Comparison of ENCODE assay signal across 16 cellular contexts in the genomic region with DNA sequence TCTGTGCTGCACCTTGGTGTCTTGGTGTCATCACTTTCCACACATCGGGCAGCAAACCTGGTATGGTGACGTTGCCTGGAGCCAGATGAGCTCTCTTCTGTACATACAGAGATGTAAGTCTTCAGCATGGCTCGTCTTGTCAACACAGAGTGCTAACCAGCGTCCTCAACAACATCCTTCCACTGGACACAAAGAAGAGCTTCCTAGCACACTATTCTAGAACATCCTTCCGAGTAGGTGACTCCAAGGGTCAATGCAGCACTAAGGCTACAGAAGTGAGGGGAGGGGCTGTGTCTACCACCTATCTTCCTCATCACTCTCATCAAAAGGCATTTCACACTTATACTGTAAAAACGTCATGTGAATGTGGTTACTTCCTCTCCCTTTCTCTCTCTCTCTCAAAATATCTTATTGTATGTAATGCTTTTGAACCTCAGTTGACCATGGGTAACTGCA.
DNase-seq lines count a peak whose midpoint lies in the region; ATAC-seq lines count a peak whose summit lies in the region.
"Had no signal": no experiment of that assay in that cellular context is flagged by ENCODE, and none has a peak within 500 bp of the region (broad histone marks: within the 10 kb centered on the region; RNA-seq: fewer than 3 reads in every experiment).

No MANE protein-coding gene starts in this region.

- peaks cover 7% of the 10 kb centered on the region for H3K27me3 Mint-ChIP-seq in activated CD8-positive, alpha-beta memory T cell treated with anti-CD3 and anti-CD28 coated beads, Interleukin-2, amount 10 ng/mL, durations not matched to agents 7 days and 5 days
- peaks cover 1% of the 10 kb centered on the region for H3K27me3 Mint-ChIP-seq in dendritic cell treated with granulocyte-macrophage colony-stimulating factor and Interleukin-4, amounts not matched to agents 40 ng/mL and 50 ng/mL, for 4 days
- peaks cover 15% of the 10 kb centered on the region for H3K27me3 Mint-ChIP-seq in activated T-helper 2 cell treated with anti-CD3 and anti-CD28 coated beads, Interferon-gamma antibody, Interleukin-2, Interleukin-4, amounts not matched to agents 10 μg/mL and 5 μg/mL and 100 μg/mL, durations not matched to agents 14 hours and 24 hours and 36 hours (ENCODE audit: low read depth)
- H3K27me3 Mint-ChIP-seq in activated CD4-positive, alpha-beta T cell treated with anti-CD3 and anti-CD28 coated beads, Interleukin-2, amount 10 ng/mL, durations not matched to agents 24 days and 14 days = peaks cover 11% of the 10 kb centered on the region

- peak; percentile 49 for DNase-seq in activated CD8-positive, alpha-beta memory T cell treated with anti-CD3 and anti-CD28 coated beads, Interleukin-2, amount 10 ng/mL, durations not matched to agents 7 days and 5 days
- no peak for DNase-seq in activated CD8-positive, alpha-beta memory T cell treated with anti-CD3 and anti-CD28 coated beads for 24 hours
- DNase-seq in NCI-H460 (ENCODE audit: extremely low read depth, low read depth) = peak; percentile 93
- no peak for DNase-seq in stimulated activated effector memory CD8-positive, alpha-beta T cell treated with anti-CD3 and anti-CD28 coated beads, Interleukin-12 subunit alpha, Interleukin-12 subunit beta, amount 100 ng/mL, for 72 hours (ENCODE audit: low spot score in 2 of 2)
- no peak for DNase-seq in COLO668 (lab: John Stamatoyannopoulos, UW; ENCODE audit: unreplicated experiment)
- DNase-seq in activated T-helper 2 cell treated with anti-CD3 and anti-CD28 coated beads, Interferon-gamma antibody, Interleukin-2, Interleukin-4, amounts not matched to agents 10 μg/mL and 5 μg/mL and 100 μg/mL, durations not matched to agents 14 hours and 24 hours and 36 hours (ENCODE audit: low spot score) = no peak
- DNase-seq in activated CD4-positive, alpha-beta T cell treated with anti-CD3 and anti-CD28 coated beads, Interleukin-2, amount 10 ng/mL, durations not matched to agents 24 days and 14 days = no peak
- DNase-seq: 8988T, Caco-2, NCI-H1105, NCI-H1694 treated with DMSO at 0.1 percent for 48 hours, NCI-H748 treated with DMSO at 0.1 percent for 48 hours, Peyer's patch, SHP77 treated with DMSO at 0.1 percent for 48 hours had no signal

- peak; percentile 39 for ATAC-seq in activated CD8-positive, alpha-beta memory T cell treated with anti-CD3 and anti-CD28 coated beads, Interleukin-2, amount 10 ng/mL, durations not matched to agents 7 days and 5 days
- ATAC-seq in stimulated activated effector memory CD8-positive, alpha-beta T cell treated with anti-CD3 and anti-CD28 coated beads, Interleukin-12 subunit alpha, Interleukin-12 subunit beta, amount 100 ng/mL, for 72 hours = peak; percentile 28
- ATAC-seq: K562 had no signal

- no peaks in the 10 kb centered on the region for H3K9me3 Mint-ChIP-seq in activated CD8-positive, alpha-beta memory T cell treated with anti-CD3 and anti-CD28 coated beads, Interleukin-2, amount 10 ng/mL, durations not matched to agents 7 days and 5 days (ENCODE audit: low read depth)
- H3K9me3 Mint-ChIP-seq in dendritic cell treated with granulocyte-macrophage colony-stimulating factor and Interleukin-4, amounts not matched to agents 40 ng/mL and 50 ng/mL, for 4 days = peaks cover 22% of the 10 kb centered on the region
- no peaks in the 10 kb centered on the region for H3K9me3 Mint-ChIP-seq in stimulated activated effector memory CD8-positive, alpha-beta T cell treated with anti-CD3 and anti-CD28 coated beads, Interleukin-12 subunit alpha, Interleukin-12 subunit beta, amount 100 ng/mL, for 72 hours
- no peaks in the 10 kb centered on the region for H3K9me3 Mint-ChIP-seq in activated T-helper 2 cell treated with anti-CD3 and anti-CD28 coated beads, Interferon-gamma antibody, Interleukin-2, Interleukin-4, amounts not matched to agents 10 μg/mL and 5 μg/mL and 100 μg/mL, durations not matched to agents 14 hours and 24 hours and 36 hours
- H3K9me3 Mint-ChIP-seq in activated CD4-positive, alpha-beta T cell treated with anti-CD3 and anti-CD28 coated beads, Interleukin-2, amount 10 ng/mL, durations not matched to agents 24 days and 14 days = no peaks in the 10 kb centered on the region

- H3K36me3 Mint-ChIP-seq in activated CD8-positive, alpha-beta memory T cell treated with anti-CD3 and anti-CD28 coated beads, Interleukin-2, amount 10 ng/mL, durations not matched to agents 7 days and 5 days = no peaks in the 10 kb centered on the region
- H3K36me3 Mint-ChIP-seq in dendritic cell treated with granulocyte-macrophage colony-stimulating factor and Interleukin-4, amounts not matched to agents 40 ng/mL and 50 ng/mL, for 4 days (ENCODE audit: low read depth) = peaks cover 5% of the 10 kb centered on the region
- no peaks in the 10 kb centered on the region for H3K36me3 Mint-ChIP-seq in stimulated activated effector memory CD8-positive, alpha-beta T cell treated with anti-CD3 and anti-CD28 coated beads, Interleukin-12 subunit alpha, Interleukin-12 subunit beta, amount 100 ng/mL, for 72 hours
- H3K36me3 Mint-ChIP-seq in activated T-helper 2 cell treated with anti-CD3 and anti-CD28 coated beads, Interferon-gamma antibody, Interleukin-2, Interleukin-4, amounts not matched to agents 10 μg/mL and 5 μg/mL and 100 μg/mL, durations not matched to agents 14 hours and 24 hours and 36 hours (ENCODE audit: low read depth) = no peaks in the 10 kb centered on the region
- H3K36me3 Mint-ChIP-seq in activated CD4-positive, alpha-beta T cell treated with anti-CD3 and anti-CD28 coated beads, Interleukin-2, amount 10 ng/mL, durations not matched to agents 24 days and 14 days (ENCODE audit: low read depth) = no peaks in the 10 kb centered on the region

- CTCF ChIA-PET in activated CD8-positive, alpha-beta memory T cell treated with anti-CD3 and anti-CD28 coated beads, Interleukin-2, amount 10 ng/mL, durations not matched to agents 7 days and 5 days (lab: Charles Lee) = no interaction called here

- intact Hi-C loops in dendritic cell treated with granulocyte-macrophage colony-stimulating factor and Interleukin-4, amounts not matched to agents 40 ng/mL and 50 ng/mL, for 4 days (cut with micrococcal nuclease) = no loop called here
- intact Hi-C loops in activated T-helper 2 cell treated with anti-CD3 and anti-CD28 coated beads, Interferon-gamma antibody, Interleukin-2, Interleukin-4, amounts not matched to agents 10 μg/mL and 5 μg/mL and 100 μg/mL, durations not matched to agents 14 hours and 24 hours and 36 hours (cut with micrococcal nuclease) = no loop called here
- intact Hi-C loops in activated CD4-positive, alpha-beta T cell treated with anti-CD3 and anti-CD28 coated beads, Interleukin-2, amount 10 ng/mL, durations not matched to agents 24 days and 14 days (cut with micrococcal nuclease) = no loop called here

- no peak overlapping the region for H3K4me3 Mint-ChIP-seq in activated CD8-positive, alpha-beta memory T cell treated with anti-CD3 and anti-CD28 coated beads, Interleukin-2, amount 10 ng/mL, durations not matched to agents 7 days and 5 days
- no peak overlapping the region for H3K4me3 Mint-ChIP-seq in dendritic cell treated with granulocyte-macrophage colony-stimulating factor and Interleukin-4, amounts not matched to agents 40 ng/mL and 50 ng/mL, for 4 days
- H3K4me3 Mint-ChIP-seq in stimulated activated effector memory CD8-positive, alpha-beta T cell treated with anti-CD3 and anti-CD28 coated beads, Interleukin-12 subunit alpha, Interleukin-12 subunit beta, amount 100 ng/mL, for 72 hours = no peak overlapping the region
- H3K4me3 Mint-ChIP-seq in activated T-helper 2 cell treated with anti-CD3 and anti-CD28 coated beads, Interferon-gamma antibody, Interleukin-2, Interleukin-4, amounts not matched to agents 10 μg/mL and 5 μg/mL and 100 μg/mL, durations not matched to agents 14 hours and 24 hours and 36 hours (ENCODE audit: low read depth) = no peak overlapping the region
- no peak overlapping the region for H3K4me3 Mint-ChIP-seq in activated CD4-positive, alpha-beta T cell treated with anti-CD3 and anti-CD28 coated beads, Interleukin-2, amount 10 ng/mL, durations not matched to agents 24 days and 14 days

- peak overlapping the region; percentile 5 for H3K27ac Mint-ChIP-seq in activated CD8-positive, alpha-beta memory T cell treated with anti-CD3 and anti-CD28 coated beads, Interleukin-2, amount 10 ng/mL, durations not matched to agents 7 days and 5 days
- H3K27ac Mint-ChIP-seq in dendritic cell treated with granulocyte-macrophage colony-stimulating factor and Interleukin-4, amounts not matched to agents 40 ng/mL and 50 ng/mL, for 4 days = peak overlapping the region; percentile 21
- H3K27ac Mint-ChIP-seq in stimulated activated effector memory CD8-positive, alpha-beta T cell treated with anti-CD3 and anti-CD28 coated beads, Interleukin-12 subunit alpha, Interleukin-12 subunit beta, amount 100 ng/mL, for 72 hours = no peak overlapping the region
- H3K27ac Mint-ChIP-seq in activated T-helper 2 cell treated with anti-CD3 and anti-CD28 coated beads, Interferon-gamma antibody, Interleukin-2, Interleukin-4, amounts not matched to agents 10 μg/mL and 5 μg/mL and 100 μg/mL, durations not matched to agents 14 hours and 24 hours and 36 hours = no peak overlapping the region
- no peak overlapping the region for H3K27ac Mint-ChIP-seq in activated CD4-positive, alpha-beta T cell treated with anti-CD3 and anti-CD28 coated beads, Interleukin-2, amount 10 ng/mL, durations not matched to agents 24 days and 14 days

- peaks cover 11% of the 10 kb centered on the region for H3K4me1 Mint-ChIP-seq in activated CD8-positive, alpha-beta memory T cell treated with anti-CD3 and anti-CD28 coated beads, Interleukin-2, amount 10 ng/mL, durations not matched to agents 7 days and 5 days
- H3K4me1 Mint-ChIP-seq in dendritic cell treated with granulocyte-macrophage colony-stimulating factor and Interleukin-4, amounts not matched to agents 40 ng/mL and 50 ng/mL, for 4 days (ENCODE audit: low read depth) = peaks cover 25% of the 10 kb centered on the region
- peaks cover 10% of the 10 kb centered on the region for H3K4me1 Mint-ChIP-seq in stimulated activated effector memory CD8-positive, alpha-beta T cell treated with anti-CD3 and anti-CD28 coated beads, Interleukin-12 subunit alpha, Interleukin-12 subunit beta, amount 100 ng/mL, for 72 hours
- H3K4me1 Mint-ChIP-seq in activated T-helper 2 cell treated with anti-CD3 and anti-CD28 coated beads, Interferon-gamma antibody, Interleukin-2, Interleukin-4, amounts not matched to agents 10 μg/mL and 5 μg/mL and 100 μg/mL, durations not matched to agents 14 hours and 24 hours and 36 hours (ENCODE audit: low read depth) = peaks cover 10% of the 10 kb centered on the region
- peaks cover 5% of the 10 kb centered on the region for H3K4me1 Mint-ChIP-seq in activated CD4-positive, alpha-beta T cell treated with anti-CD3 and anti-CD28 coated beads, Interleukin-2, amount 10 ng/mL, durations not matched to agents 24 days and 14 days

Comparison
In these comparisons a context has a peak if more than half of its experiments do, and no peak if none do; other contexts are left out.
1. DNase-seq: peak in activated CD8-positive, alpha-beta memory T cell treated with anti-CD3 and anti-CD28 coated beads, Interleukin-2, amount 10 ng/mL, durations not matched to agents 7 days and 5 days (single experiment) and NCI-H460 (single experiment); none in activated CD8-positive, alpha-beta memory T cell treated with anti-CD3 and anti-CD28 coated beads for 24 hours (single experiment), stimulated activated effector memory CD8-positive, alpha-beta T cell treated with anti-CD3 and anti-CD28 coated beads, Interleukin-12 subunit alpha, Interleukin-12 subunit beta, amount 100 ng/mL, for 72 hours (0 of 2), COLO668 (single experiment), activated T-helper 2 cell treated with anti-CD3 and anti-CD28 coated beads, Interferon-gamma antibody, Interleukin-2, Interleukin-4, amounts not matched to agents 10 μg/mL and 5 μg/mL and 100 μg/mL, durations not matched to agents 14 hours and 24 hours and 36 hours (single experiment) and activated CD4-positive, alpha-beta T cell treated with anti-CD3 and anti-CD28 coated beads, Interleukin-2, amount 10 ng/mL, durations not matched to agents 24 days and 14 days (single experiment).
2. H3K27ac Mint-ChIP-seq: peak in activated CD8-positive, alpha-beta memory T cell treated with anti-CD3 and anti-CD28 coated beads, Interleukin-2, amount 10 ng/mL, durations not matched to agents 7 days and 5 days (single experiment) and dendritic cell treated with granulocyte-macrophage colony-stimulating factor and Interleukin-4, amounts not matched to agents 40 ng/mL and 50 ng/mL, for 4 days (single experiment); none in stimulated activated effector memory CD8-positive, alpha-beta T cell treated with anti-CD3 and anti-CD28 coated beads, Interleukin-12 subunit alpha, Interleukin-12 subunit beta, amount 100 ng/mL, for 72 hours (single experiment), activated T-helper 2 cell treated with anti-CD3 and anti-CD28 coated beads, Interferon-gamma antibody, Interleukin-2, Interleukin-4, amounts not matched to agents 10 μg/mL and 5 μg/mL and 100 μg/mL, durations not matched to agents 14 hours and 24 hours and 36 hours (single experiment) and activated CD4-positive, alpha-beta T cell treated with anti-CD3 and anti-CD28 coated beads, Interleukin-2, amount 10 ng/mL, durations not matched to agents 24 days and 14 days (single experiment).